7 cellular contexts compared by ENCODE assay signal in the genomic region with DNA sequence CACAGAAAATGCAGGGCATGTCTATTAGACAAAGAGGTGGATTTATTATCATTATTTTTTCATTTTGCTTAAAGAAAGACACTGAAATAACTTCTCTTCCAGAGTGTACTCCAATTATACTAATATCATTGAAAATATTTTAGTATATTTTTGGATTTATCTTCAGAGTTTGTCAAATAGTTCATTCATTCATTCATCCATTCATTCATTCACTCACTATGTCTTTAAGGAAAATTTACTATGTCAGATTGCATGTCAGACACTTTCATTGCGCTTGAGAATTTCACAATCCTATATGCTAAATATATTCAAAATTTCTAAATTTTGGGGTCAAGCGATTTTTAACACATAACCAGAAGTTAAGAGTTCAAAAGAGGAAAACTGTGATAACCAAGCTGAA.
"Had no signal": no experiment of that assay in that cellular context is flagged by ENCODE, and none has a peak within 500 bp of the region (broad histone marks: within the 10 kb centered on the region; RNA-seq: fewer than 3 reads in every experiment).

No MANE protein-coding gene starts in this region.

- DNase-seq: GDM1, GF-D8 had no signal

- FAIRE-seq: G401.6, GM12891, GM12892, GM18507, GM19239 had no signal
